ENCODE assay signal across 27 cellular contexts in the genomic region with DNA sequence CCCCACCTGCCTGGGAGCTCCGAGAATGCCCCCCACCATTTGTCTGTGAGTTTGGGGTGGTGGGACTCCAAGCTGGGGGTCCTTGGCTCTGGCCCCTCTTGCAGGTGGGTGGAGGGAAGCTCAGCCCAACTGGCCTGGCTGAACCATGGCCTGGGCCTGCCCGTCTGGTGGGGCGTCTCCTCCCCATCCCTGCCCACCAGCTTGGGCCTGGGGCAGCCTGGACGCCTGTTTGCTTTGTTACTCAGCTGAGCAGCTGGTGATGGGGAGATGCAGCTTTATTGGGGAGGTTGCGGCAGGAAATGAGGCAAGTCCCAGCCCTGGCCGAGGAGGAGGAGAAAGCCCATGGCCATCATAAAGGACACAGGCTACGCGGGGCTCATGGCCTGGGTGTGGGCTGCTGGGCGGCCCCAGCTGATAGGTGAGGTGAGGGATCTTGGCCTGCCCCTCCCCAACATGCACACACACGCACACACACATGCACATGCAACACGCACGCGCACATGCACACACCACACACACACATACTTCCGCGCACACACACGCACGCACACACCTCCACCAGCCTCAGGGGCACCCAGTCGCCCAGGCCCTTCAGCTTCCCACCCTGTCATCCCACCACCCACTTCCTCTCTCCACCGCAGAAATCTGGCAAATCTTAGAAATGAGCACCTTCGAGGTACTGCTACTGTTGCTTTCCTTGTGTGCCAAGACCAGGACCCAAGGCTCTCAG. TPM values are rescaled to one million over a fixed set of nuclear protein-coding genes. Genes with fewer than 3 reads are reported as not detected.
DNase-seq lines count a peak whose midpoint lies in the region; ATAC-seq, FAIRE-seq and TF ChIP-seq lines count a peak whose summit lies in the region.
"Had no signal": no experiment of that assay in that cellular context is flagged by ENCODE, and none has a peak within 500 bp of the region (broad histone marks: within the 10 kb centered on the region; RNA-seq: fewer than 3 reads in every experiment).

No MANE protein-coding gene starts in this region.

- no peak for FAIRE-seq in A549 (lab: Jason Lieb, UNC)
- FAIRE-seq: H54 had no signal

- H3K27me3 Mint-ChIP-seq in Calu3 (ENCODE audit: unreplicated experiment), result no peaks in the 10 kb centered on the region

- TF ChIP-seq POLR2A in A549 (IDR thresholded peaks at IDR 0.05; ENCODE audit: low read length), result no peak

- H3K4me2 ChIP-seq in A549, result peak overlapping the region; percentile 85

- peaks cover 50% of the 10 kb centered on the region for H3K4me1 Mint-ChIP-seq in Calu3 (ENCODE audit: low read depth, unreplicated experiment)

- TF ChIP-seq RAD21 in A549 (conservative IDR thresholded peaks at IDR 0.05 in 1 of 2, IDR thresholded peaks at IDR 0.05 in 1 of 2), result no peak

- 71% methylated on average over 11 of the region's 20 CpGs for WGBS in A549 (ENCODE audit: missing lambda C conversion rate)

- no peaks in the 10 kb centered on the region for H3K36me3 ChIP-seq in RWPE2 (ENCODE audit: low read depth)
- H3K36me3 ChIP-seq in mucosa of stomach (ENCODE audit: control insufficient read depth, insufficient read depth, low read length), result no peaks in the 10 kb centered on the region
- H3K36me3 ChIP-seq: BE2C, left ventricle myocardium inferior, thyroid gland had no signal

- H3K27me3 ChIP-seq in RWPE2 (ENCODE audit: insufficient read depth, poor library complexity, severe bottlenecking) (no peaks in the 10 kb centered on the region), mucosa of stomach (ENCODE audit: control insufficient read depth, insufficient read depth, low read length) (no peaks in the 10 kb centered on the region)
- H3K27me3 ChIP-seq: BE2C, thyroid gland had no signal

- peaks cover 47% of the 10 kb centered on the region for H3K4me1 ChIP-seq in A549
- H3K4me1 ChIP-seq in RWPE2 (ENCODE audit: insufficient read depth, poor library complexity, severe bottlenecking), result peaks cover 14% of the 10 kb centered on the region
- H3K4me1 ChIP-seq in mucosa of stomach (ENCODE audit: control insufficient read depth, insufficient read depth, low read length), result peaks cover 49% of the 10 kb centered on the region
- H3K4me1 ChIP-seq: BE2C, left ventricle myocardium inferior had no signal

- H3K36me3 Mint-ChIP-seq in Calu3 (ENCODE audit: insufficient read depth, unreplicated experiment), result no peaks in the 10 kb centered on the region

- DNase-seq in A549 (ENCODE audit: low read depth in 1 of 2, low spot score in 1 of 2) (no peak), Calu3 (no peak), RWPE2 (ENCODE audit: low spot score) (no peak), AG08395 (ENCODE audit: low spot score) (no peak), midbrain (lab: John Stamatoyannopoulos, UW) (no peak)
- DNase-seq: activated effector memory CD4-positive, alpha-beta T cell treated with anti-CD3 and anti-CD28 coated beads, Interleukin-2, amount 50 U/mL, for 16 hours; anterior cingulate cortex; BE2C; cerebellar nuclear complex; DMS 273 treated with DMSO at 0.1 percent for 48 hours; effector memory CD8-positive, alpha-beta T cell; GDM1; head of caudate nucleus; KBM-7; left ventricle myocardium inferior; NCI-H1092; NCI-H2081 treated with DMSO at 0.1 percent for 48 hours; NCI-H446 treated with DMSO at 0.1 percent for 48 hours; right cardiac atrium; stimulated activated CD4-positive, alpha-beta T cell treated with anti-CD3 and anti-CD28 coated beads, Interleukin-15, amount 100 ng/mL, for 24 hours; SW 1271; thyroid gland had no signal

- H3K27ac Mint-ChIP-seq in Calu3 (ENCODE audit: unreplicated experiment), result no peak overlapping the region

- ATAC-seq in A549 (no peak; a peak in 2 of 6 replicates), RWPE2 (ENCODE audit: low read depth) (peak; percentile 19; the same call in 2 of the 3 replicates), HG03280 (IDR thresholded peaks at IDR 0.05; ENCODE audit: unreplicated experiment) (no peak)
- ATAC-seq: effector memory CD8-positive, alpha-beta T cell; right cardiac atrium; Right ventricle myocardium inferior had no signal

- POLR2A ChIA-PET in A549 (lab: Yijun Ruan, JAX), result interaction anchor here (0.6 kb wide), 1 partner anchor 355 kb away, joined by 3 read pairs; no protein-coding TSS in a partner anchor

- peak overlapping the region; percentile 76 to 93; a peak in 5 of 6 replicates for H3K27ac ChIP-seq in A549
- peak overlapping the region; percentile 26 for H3K27ac ChIP-seq in RWPE2 (ENCODE audit: poor library complexity, severe bottlenecking)
- H3K27ac ChIP-seq: left ventricle myocardium inferior, thyroid gland had no signal

- intact Hi-C loops in Calu3 (cut with micrococcal nuclease; ENCODE audit: unreplicated experiment), result no loop called here

- TF ChIP-seq EP300 in A549 (IDR thresholded peaks at IDR 0.05), result no peak

- peak overlapping the region; percentile 74 for H3K9ac ChIP-seq in mucosa of stomach (ENCODE audit: low read length)

- H3K4me3 ChIP-seq in A549, result 0 out of 3 replicates have a peak overlapping the region, but pooled peaks have one; percentile 24
- H3K4me3 ChIP-seq in RWPE2 (ENCODE audit: severe bottlenecking), result no peak overlapping the region
- peak overlapping the region; percentile 44 for H3K4me3 ChIP-seq in mucosa of stomach (ENCODE audit: low read length)
- H3K4me3 ChIP-seq: left ventricle myocardium inferior, thyroid gland had no signal

- no peaks in the 10 kb centered on the region for H3K9me3 Mint-ChIP-seq in Calu3 (ENCODE audit: low read depth, unreplicated experiment)
- H3K9me3 Mint-ChIP-seq: effector memory CD8-positive, alpha-beta T cell had no signal

- no TSS peak for BruUV-seq in Calu3 (replicated peaks; lab: Mats Ljungman, UMichigan)

- H3K9me3 ChIP-seq in A549, result peaks cover 7% of the 10 kb centered on the region; the same call in 1 of the 3 replicates
- H3K9me3 ChIP-seq in RWPE2 (ENCODE audit: severe bottlenecking), result peaks cover 5% of the 10 kb centered on the region
- H3K9me3 ChIP-seq in mucosa of stomach (ENCODE audit: control insufficient read depth, low read length), result no peaks in the 10 kb centered on the region
- H3K9me3 ChIP-seq: BE2C, thyroid gland had no signal

- TF ChIP-seq CTCF in A549 (IDR thresholded peaks at IDR 0.05) (no peak), Calu3 (IDR thresholded peaks at IDR 0.05; ENCODE audit: unreplicated experiment) (no peak), RWPE2 (IDR thresholded peaks at IDR 0.05; ENCODE audit: poor library complexity, severe bottlenecking) (no peak)

- CTCF ChIA-PET in A549 (lab: Yijun Ruan, JAX), result interaction anchor here (1.1 to 1.2 kb wide), 2 partner anchors 14 to 18 kb away, joined by 4 read pairs; no protein-coding TSS in a partner anchor
- CTCF ChIA-PET in Calu3 (lab: Charles Lee), result interaction anchor here (0.5 to 2.9 kb wide), 7 partner anchors 9 to 201 kb away, joined by 3 to 27 read pairs (median 4); no protein-coding TSS in a partner anchor

- H3K4me3 Mint-ChIP-seq in Calu3 (ENCODE audit: low read depth, unreplicated experiment), result peak overlapping the region; percentile 64
- H3K4me3 Mint-ChIP-seq: effector memory CD8-positive, alpha-beta T cell had no signal

TF ChIP-seq in A549, 52 proteins besides CTCF, POLR2A, EP300 and RAD21:
- no peak for TF ChIP-seq CHD4 (IDR thresholded peaks at IDR 0.05; ENCODE audit: borderline replicate concordance)
- TF ChIP-seq NR3C1 (IDR thresholded peaks at IDR 0.05), result no peak
TF ChIP-seq in A549: peak in this region for 0.

RNA-seq across cellular contexts. Expression of a gene that starts 1.4 kb away (rescaled TPM):
- 5.4 and 6.2 TPM in 2 replicates for polyA plus RNA-seq in A549 (2011; rRNA removed)
- polyA plus RNA-seq in A549 (2012; cell fraction: cytosol; rRNA removed), result 4.3 and 6.3 TPM in 2 replicates
- 4.7 and 7.5 TPM in 2 replicates for polyA plus RNA-seq in A549 (2012; cell fraction: nucleus; rRNA removed)
- polyA plus RNA-seq in A549 (2017; fragmentation: RNase III; extraction: RNeasy Plus Mini Kit Qiagen cat#74134 plus additional on column Dnase treatment), result 2.2 to 4.3 TPM (median 3.7 TPM) in 3 replicates
- 4.3 and 7.2 TPM in 2 replicates for polyA minus RNA-seq in A549 (2011; rRNA and poly(A)+ RNA removed)
- total RNA-seq in Calu3 (2022), result 6.3 and 7.9 TPM in 2 replicates
- total RNA-seq: osteoblast, Right ventricle myocardium inferior, thyroid gland had no signal
